14 cellular contexts compared by ENCODE assay signal in the genomic region with DNA sequence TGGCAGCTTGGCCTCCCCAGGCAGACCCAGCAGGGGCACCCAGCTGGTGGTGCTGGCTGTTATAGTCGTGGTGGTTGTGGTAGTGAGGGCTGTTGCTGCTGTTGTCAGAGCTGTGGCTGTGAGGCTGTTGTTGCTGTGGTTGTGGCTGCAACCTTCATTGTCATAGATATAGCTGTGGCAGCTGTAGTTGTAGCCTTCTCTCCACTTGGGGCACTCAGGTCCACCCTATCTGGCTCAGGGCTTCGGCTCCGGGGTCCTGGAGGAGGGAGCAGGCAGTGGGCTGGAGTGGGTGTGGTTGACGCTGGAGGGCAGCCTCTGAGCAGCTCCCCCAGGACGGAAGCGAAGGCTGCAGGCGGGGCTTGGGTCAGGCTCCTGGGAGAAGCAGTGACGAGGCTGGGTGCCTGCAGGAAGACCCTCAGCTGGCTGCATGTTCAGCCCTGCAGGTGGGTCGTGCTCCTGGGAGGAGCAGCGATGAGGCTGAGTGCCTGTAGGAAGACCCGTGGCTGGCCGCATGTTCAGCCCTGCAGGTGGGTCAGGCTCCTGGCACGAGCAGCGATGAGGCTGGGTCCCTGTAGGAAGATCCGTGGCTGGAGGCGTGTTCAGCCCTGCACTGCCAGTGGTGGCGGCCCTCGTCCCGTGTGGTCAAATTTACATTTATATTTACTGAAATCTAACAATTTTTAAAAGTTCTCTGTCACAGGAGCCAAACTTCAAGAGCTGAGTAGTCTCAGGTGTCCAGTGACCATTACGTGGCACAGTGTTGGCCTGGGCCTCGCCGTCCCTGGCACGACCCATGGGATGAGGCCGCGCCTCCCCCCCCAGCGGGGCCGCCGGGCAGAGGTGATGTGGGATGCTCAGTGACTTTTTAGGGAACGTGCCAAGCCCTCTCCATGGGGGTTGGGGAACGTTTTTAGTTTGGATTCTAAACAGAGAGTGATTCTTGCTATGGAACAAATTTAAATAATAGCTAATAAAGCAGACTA.
DNase-seq lines count a peak whose midpoint lies in the region; ATAC-seq and TF ChIP-seq lines count a peak whose summit lies in the region.
"Had no signal": no experiment of that assay in that cellular context is flagged by ENCODE, and none has a peak within 500 bp of the region (broad histone marks: within the 10 kb centered on the region; RNA-seq: fewer than 3 reads in every experiment).

No MANE protein-coding gene starts in this region.

- H3K27me3 Mint-ChIP-seq in WTC11 (ENCODE audit: low read depth) = no peaks in the 10 kb centered on the region

- no peak overlapping the region for H3K4me3 ChIP-seq in prostate gland
- H3K4me3 ChIP-seq: MG63 had no signal

- no peak overlapping the region for H3K4me3 Mint-ChIP-seq in WTC11
- H3K4me3 Mint-ChIP-seq: activated naive CD8-positive, alpha-beta T cell treated with anti-CD3 and anti-CD28 coated beads, Interleukin-2, amount 50 U/mL, for 24 hours had no signal

- POLR2A ChIA-PET in WTC11 (lab: Charles Lee) = no interaction called here

- TF ChIP-seq CTCF in WTC11 (IDR thresholded peaks at IDR 0.05) = no peak
- TF ChIP-seq CTCF in prostate gland (IDR thresholded peaks at IDR 0.05) = no peak

- H3K36me3 ChIP-seq in prostate gland = no peaks in the 10 kb centered on the region
- H3K36me3 ChIP-seq: MG63, neutrophil had no signal

- peaks cover 9% of the 10 kb centered on the region for H3K4me1 Mint-ChIP-seq in WTC11
- H3K4me1 Mint-ChIP-seq: activated naive CD8-positive, alpha-beta T cell treated with anti-CD3 and anti-CD28 coated beads, Interleukin-2, amount 50 U/mL, for 24 hours had no signal

- CTCF ChIA-PET in WTC11 (lab: Charles Lee) = interaction anchor here (0.6 to 1.9 kb wide), 16 partner anchors 9 to 1181 kb away, joined by 3 to 11 read pairs (median 4); no protein-coding TSS in a partner anchor

- DNase-seq in NCI-H82 (lab: John Stamatoyannopoulos, UW) (peak; percentile 40), NCI-H82 treated with DMSO at 0.1 percent for 48 hours (lab: John Stamatoyannopoulos, UW; ENCODE audit: unreplicated experiment) (no peak), WTC11 (ENCODE audit: low spot score) (peak; percentile 65), iPS-NIHi7 (ENCODE audit: extremely low spot score) (peak; percentile 91), mucosa of gallbladder (ENCODE audit: low spot score) (no peak), prostate gland (ENCODE audit: low spot score) (no peak)
- no peak for DNase-seq in stimulated activated CD4-positive, alpha-beta T cell treated with anti-CD3 and anti-CD28 coated beads, Interleukin-4, amount 100 ng/mL, for 4 hours
- DNase-seq: activated naive CD8-positive, alpha-beta T cell treated with anti-CD3 and anti-CD28 coated beads, Interleukin-2, amount 50 U/mL, for 24 hours; cortex of kidney; MG63; stimulated activated CD8-positive, alpha-beta memory T cell treated with anti-CD3 and anti-CD28 coated beads, Interleukin-4, amount 100 ng/mL, for 48 hours had no signal

- H3K27ac ChIP-seq in temporal lobe (ENCODE audit: low read depth, low read length) (peak overlapping the region; percentile 69), prostate gland (peak overlapping the region in 1 of 2 donors; percentile 26)
- H3K27ac ChIP-seq: neutrophil had no signal

- no peaks in the 10 kb centered on the region for H3K9me3 ChIP-seq in prostate gland
- H3K9me3 ChIP-seq: MG63, neutrophil had no signal

- no peaks in the 10 kb centered on the region for H3K36me3 Mint-ChIP-seq in WTC11

- TF ChIP-seq POLR2A in prostate gland (IDR thresholded peaks at IDR 0.05) = no peak

- H3K27ac Mint-ChIP-seq in WTC11 = no peak overlapping the region; the same call in 1 of the 2 replicates
- H3K27ac Mint-ChIP-seq: activated naive CD8-positive, alpha-beta T cell treated with anti-CD3 and anti-CD28 coated beads, Interleukin-2, amount 50 U/mL, for 24 hours had no signal

- intact Hi-C loops in prostate gland (cut with DNase I) = loop anchor here (5.0 kb wide), 1 partner anchor 171 kb away; no protein-coding TSS in a partner anchor

- no peaks in the 10 kb centered on the region for H3K9me3 Mint-ChIP-seq in WTC11
- H3K9me3 Mint-ChIP-seq: activated naive CD8-positive, alpha-beta T cell treated with anti-CD3 and anti-CD28 coated beads, Interleukin-2, amount 50 U/mL, for 24 hours had no signal

- ATAC-seq in WTC11 = peak; percentile 98
- ATAC-seq: activated naive CD8-positive, alpha-beta T cell treated with anti-CD3 and anti-CD28 coated beads, Interleukin-2, amount 50 U/mL, for 24 hours; left colon had no signal

- H3K4me1 ChIP-seq in prostate gland (replicated peaks) = no peaks in the 10 kb centered on the region

- H3K27me3 ChIP-seq in prostate gland (replicated peaks; ENCODE audit: insufficient read depth) = no peaks in the 10 kb centered on the region
- H3K27me3 ChIP-seq: MG63, neutrophil had no signal

- WGBS in prostate gland = 48% methylated on average over 30 of the region's 30 CpGs

TF ChIP-seq in WTC11, 78 proteins besides CTCF, POLR2A, EP300 and RAD21:
- TF ChIP-seq ZNF263 (CRISPR knock-in tag; IDR thresholded peaks at IDR 0.05; ENCODE audit: low read depth) = peak; percentile 90
- no peak for TF ChIP-seq ZBTB21 (CRISPR knock-in tag; IDR thresholded peaks at IDR 0.05; ENCODE audit: borderline replicate concordance)
- 0 out of 2 replicates have a peak, but pooled peaks have one; percentile 18 for TF ChIP-seq ETV6 (CRISPR knock-in tag; IDR thresholded peaks at IDR 0.05)
- peak; percentile 63 for TF ChIP-seq ZNF423 (CRISPR knock-in tag; IDR thresholded peaks at IDR 0.05)
- no peak for TF ChIP-seq ESRRA (CRISPR knock-in tag; IDR thresholded peaks at IDR 0.05; ENCODE audit: borderline replicate concordance)
- peak; percentile 52; the same call in 1 of the 2 replicates for TF ChIP-seq FOXP1 (CRISPR knock-in tag; IDR thresholded peaks at IDR 0.05; ENCODE audit: borderline replicate concordance)
- TF ChIP-seq, protein P1, sequence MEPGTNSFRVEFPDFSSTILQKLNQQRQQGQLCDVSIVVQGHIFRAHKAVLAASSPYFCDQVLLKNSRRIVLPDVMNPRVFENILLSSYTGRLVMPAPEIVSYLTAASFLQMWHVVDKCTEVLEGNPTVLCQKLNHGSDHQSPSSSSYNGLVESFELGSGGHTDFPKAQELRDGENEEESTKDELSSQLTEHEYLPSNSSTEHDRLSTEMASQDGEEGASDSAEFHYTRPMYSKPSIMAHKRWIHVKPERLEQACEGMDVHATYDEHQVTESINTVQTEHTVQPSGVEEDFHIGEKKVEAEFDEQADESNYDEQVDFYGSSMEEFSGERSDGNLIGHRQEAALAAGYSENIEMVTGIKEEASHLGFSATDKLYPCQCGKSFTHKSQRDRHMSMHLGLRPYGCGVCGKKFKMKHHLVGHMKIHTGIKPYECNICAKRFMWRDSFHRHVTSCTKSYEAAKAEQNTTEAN (CRISPR knock-in tag; IDR thresholded peaks at IDR 0.05) = no peak
- TF ChIP-seq, protein P2, sequence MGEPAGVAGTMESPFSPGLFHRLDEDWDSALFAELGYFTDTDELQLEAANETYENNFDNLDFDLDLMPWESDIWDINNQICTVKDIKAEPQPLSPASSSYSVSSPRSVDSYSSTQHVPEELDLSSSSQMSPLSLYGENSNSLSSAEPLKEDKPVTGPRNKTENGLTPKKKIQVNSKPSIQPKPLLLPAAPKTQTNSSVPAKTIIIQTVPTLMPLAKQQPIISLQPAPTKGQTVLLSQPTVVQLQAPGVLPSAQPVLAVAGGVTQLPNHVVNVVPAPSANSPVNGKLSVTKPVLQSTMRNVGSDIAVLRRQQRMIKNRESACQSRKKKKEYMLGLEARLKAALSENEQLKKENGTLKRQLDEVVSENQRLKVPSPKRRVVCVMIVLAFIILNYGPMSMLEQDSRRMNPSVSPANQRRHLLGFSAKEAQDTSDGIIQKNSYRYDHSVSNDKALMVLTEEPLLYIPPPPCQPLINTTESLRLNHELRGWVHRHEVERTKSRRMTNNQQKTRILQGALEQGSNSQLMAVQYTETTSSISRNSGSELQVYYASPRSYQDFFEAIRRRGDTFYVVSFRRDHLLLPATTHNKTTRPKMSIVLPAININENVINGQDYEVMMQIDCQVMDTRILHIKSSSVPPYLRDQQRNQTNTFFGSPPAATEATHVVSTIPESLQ (CRISPR knock-in tag; IDR thresholded peaks at IDR 0.05) = no peak
TF ChIP-seq in WTC11: peak in this region for 4.

Comparison
In these comparisons a context has a peak if more than half of its experiments do, and no peak if none do; other contexts are left out.
1. DNase-seq: peak in NCI-H82 (single experiment), WTC11 (single experiment) and iPS-NIHi7 (single experiment); none in NCI-H82 treated with DMSO at 0.1 percent for 48 hours (single experiment), mucosa of gallbladder (single experiment), stimulated activated CD4-positive, alpha-beta T cell treated with anti-CD3 and anti-CD28 coated beads, Interleukin-4, amount 100 ng/mL, for 4 hours (0 of 2) and prostate gland (single experiment).